In genomic region chr5:173920024-173920753, GRCh38 we compare ENCODE assay signal across 8 cellular contexts. TPM values are rescaled to one million over a fixed set of nuclear protein-coding genes. Genes with fewer than 3 reads are reported as not detected.
DNase-seq lines count a peak whose midpoint lies in the region; TF ChIP-seq lines count a peak whose summit lies in the region.

No MANE protein-coding gene starts in this region.

- H3K4me1 ChIP-seq in spleen = peaks cover 32 to 100% (median 89%) of the 10 kb centered on the region in 6 donors

- TF ChIP-seq POLR2A in spleen (IDR thresholded peaks at IDR 0.05) (no peak), erythroblast (IDR thresholded peaks at IDR 0.05; ENCODE audit: low read length) (no peak)

- WGBS in spleen, 5 donors = 58 to 81% (median 68%) methylated on average over 3 of the region's 3 CpGs

- H3K27me3 ChIP-seq in spleen (replicated peaks in 1 of 7) = no peaks in the 10 kb centered on the region

- DNase-seq in HT1080 (ENCODE audit: low read depth) (peak; percentile 24), RPMI7951 (ENCODE audit: low read depth) (peak; percentile 4), glomerular visceral epithelial cell (ENCODE audit: extremely low spot score) (peak; percentile 26), spleen (no peak), erythroblast (lab: John Stamatoyannopoulos, UW) (no peak), epidermal melanocyte (ENCODE audit: insufficient read length, low spot score) (no peak), D341Med (ENCODE audit: low spot score) (no peak)
- DNase-seq in activated effector memory CD4-positive, alpha-beta T cell treated with anti-CD3 and anti-CD28 coated beads, Interleukin-2, amount 50 U/mL, for 16 hours = no peak

- peak in 3 of 11 experiments; percentile 15 to 31 (median 18) for TF ChIP-seq CTCF in spleen (IDR thresholded peaks at IDR 0.05 in 8 of 11, conservative IDR thresholded peaks at IDR 0.05 in 3 of 11)

- H3K9me3 ChIP-seq in spleen = no peaks in the 10 kb centered on the region

- no peak overlapping the region for H3K4me3 ChIP-seq in spleen

- peak overlapping the region in 7 of 8 donors; percentile 39 to 90 (median 85) for H3K27ac ChIP-seq in spleen

- intact Hi-C loops in spleen (cut with DNase I; ENCODE audit: low total_unique reads) = no loop called here

- peaks cover 0 to 28% (median 0%) of the 10 kb centered on the region in 6 donors for H3K36me3 ChIP-seq in spleen

RNA-seq across cellular contexts. Expression of gene CPEB4, which starts 32.0 kb away (rescaled TPM):
- total RNA-seq in HT1080 (2014; rRNA removed; shearing (Covaris generic)) = 11.1 and 12.8 TPM in 2 replicates
- 7.0 and 9.0 TPM in 2 replicates for polyA plus RNA-seq in HT1080 (2015; cell fraction: cytosol; rRNA removed)
- 13.8 and 16.7 TPM in 2 replicates for polyA plus RNA-seq in HT1080 (2015; cell fraction: nucleus; rRNA removed)
- 11.2 and 12.5 TPM in 2 replicates for total RNA-seq in RPMI7951 (2014; rRNA removed; shearing (Covaris generic))
- 100 to 1,000 TPM in 2 of 7 donors, 10 to 100 TPM in 5; 65.5 to 107 (median 88.3) TPM for total RNA-seq in spleen
- 1 to 10 TPM; 2.3 to 7.3 (median 2.9) TPM for polyA plus RNA-seq in spleen

Comparison
In these comparisons a context has a peak if more than half of its experiments do, and no peak if none do; other contexts are left out.
1. DNase-seq: peak in HT1080 (single experiment), RPMI7951 (single experiment) and glomerular visceral epithelial cell (single experiment); none in spleen (single experiment), erythroblast (0 of 2), epidermal melanocyte (single experiment), D341Med (single experiment) and activated effector memory CD4-positive, alpha-beta T cell treated with anti-CD3 and anti-CD28 coated beads, Interleukin-2, amount 50 U/mL, for 16 hours (single experiment).